In genomic region chr14:37413504-37414003, GRCh38 we compare ENCODE assay signal across 1 cellular context.
TF ChIP-seq lines count a peak whose summit lies in the region.

No MANE protein-coding gene starts in this region.

TF ChIP-seq in HepG2, 621 proteins besides CTCF, POLR2A, EP300 and RAD21 (continued from another document and continues in another):
- TF ChIP-seq ZFP36 (IDR thresholded peaks at IDR 0.05; ENCODE audit: borderline replicate concordance, low read depth, low read length, partially characterized antibody) (no peak), NFKB2 (CRISPR knock-in tag; IDR thresholded peaks at IDR 0.05; ENCODE audit: borderline replicate concordance) (no peak), ADNP (CRISPR knock-in tag; IDR thresholded peaks at IDR 0.05) (no peak), ZNF441 (CRISPR knock-in tag; IDR thresholded peaks at IDR 0.05; ENCODE audit: borderline replicate concordance) (peak; percentile 67; the same call in 1 of the 2 replicates), ZIK1 (CRISPR knock-in tag; IDR thresholded peaks at IDR 0.05; ENCODE audit: borderline replicate concordance, low read depth) (no peak), SNAPC5 (CRISPR knock-in tag; IDR thresholded peaks at IDR 0.05; ENCODE audit: borderline replicate concordance) (no peak), HNRNPUL1 (IDR thresholded peaks at IDR 0.05; ENCODE audit: low read depth, low read length) (no peak), NR2F1 (CRISPR knock-in tag; IDR thresholded peaks at IDR 0.05) (no peak), AHR (CRISPR knock-in tag; IDR thresholded peaks at IDR 0.05) (no peak), ZKSCAN5 (CRISPR knock-in tag; IDR thresholded peaks at IDR 0.05) (no peak), TEF (CRISPR knock-in tag; IDR thresholded peaks at IDR 0.05) (no peak; the same call in 1 of the 2 replicates), IKZF5 (CRISPR knock-in tag; IDR thresholded peaks at IDR 0.05) (no peak), KMT2A (CRISPR knock-in tag; IDR thresholded peaks at IDR 0.05) (no peak), ZNF768 (CRISPR knock-in tag; IDR thresholded peaks at IDR 0.05) (no peak), ZNF646 (CRISPR knock-in tag; IDR thresholded peaks at IDR 0.05) (no peak), KLF16 (CRISPR knock-in tag; IDR thresholded peaks at IDR 0.05) (peak in 1 of 2 experiments; percentile 77; a peak in 1 of 4 replicates), ZNF451 (CRISPR knock-in tag; IDR thresholded peaks at IDR 0.05) (no peak), CBX5 (CRISPR knock-in tag; IDR thresholded peaks at IDR 0.05; ENCODE audit: borderline replicate concordance) (no peak), NFIC (IDR thresholded peaks at IDR 0.05; ENCODE audit: low read length) (peak; percentile 87; the same call in 1 of the 2 replicates), GATA4 (IDR thresholded peaks at IDR 0.05; ENCODE audit: borderline replicate concordance, low read depth) (peak; percentile 77; the same call in 1 of the 2 replicates), RNF2 (conservative IDR thresholded peaks at IDR 0.05; ENCODE audit: low read depth) (no peak), THAP9 (CRISPR knock-in tag; IDR thresholded peaks at IDR 0.05; ENCODE audit: borderline replicate concordance) (no peak), POLR2AphosphoS2 (IDR thresholded peaks at IDR 0.05; ENCODE audit: low read depth, low read length) (no peak), NFRKB (IDR thresholded peaks at IDR 0.05) (no peak), DNMT1 (CRISPR knock-in tag; IDR thresholded peaks at IDR 0.05) (no peak), SIN3A (IDR thresholded peaks at IDR 0.05; ENCODE audit: borderline replicate concordance, low read depth, low read length) (no peak), THAP8 (CRISPR knock-in tag; IDR thresholded peaks at IDR 0.05; ENCODE audit: borderline replicate concordance) (no peak), ZBTB8A (CRISPR knock-in tag; IDR thresholded peaks at IDR 0.05; ENCODE audit: borderline replicate concordance, low read depth) (no peak), HINFP (CRISPR knock-in tag; IDR thresholded peaks at IDR 0.05; ENCODE audit: low read depth) (no peak), ZNF160 (CRISPR knock-in tag; IDR thresholded peaks at IDR 0.05) (no peak), ZNF674 (CRISPR knock-in tag; IDR thresholded peaks at IDR 0.05; ENCODE audit: low read depth) (no peak), SRSF9 (IDR thresholded peaks at IDR 0.05; ENCODE audit: borderline replicate concordance, insufficient read depth, low read depth, low read length, poor library complexity, severe bottlenecking) (no peak), ZBTB44 (CRISPR knock-in tag; IDR thresholded peaks at IDR 0.05) (no peak), ZNF496 (CRISPR knock-in tag; IDR thresholded peaks at IDR 0.05; ENCODE audit: insufficient replicate concordance) (no peak), ARID5B (CRISPR knock-in tag; IDR thresholded peaks at IDR 0.05) (peak; percentile 98), TBX3 (IDR thresholded peaks at IDR 0.05; ENCODE audit: borderline replicate concordance) (no peak), GLMP (CRISPR knock-in tag; IDR thresholded peaks at IDR 0.05; ENCODE audit: borderline replicate concordance) (no peak), AKAP8 (CRISPR knock-in tag; IDR thresholded peaks at IDR 0.05) (no peak)
